Comparison of ENCODE assay signal across 20 cellular contexts in the genomic region with DNA sequence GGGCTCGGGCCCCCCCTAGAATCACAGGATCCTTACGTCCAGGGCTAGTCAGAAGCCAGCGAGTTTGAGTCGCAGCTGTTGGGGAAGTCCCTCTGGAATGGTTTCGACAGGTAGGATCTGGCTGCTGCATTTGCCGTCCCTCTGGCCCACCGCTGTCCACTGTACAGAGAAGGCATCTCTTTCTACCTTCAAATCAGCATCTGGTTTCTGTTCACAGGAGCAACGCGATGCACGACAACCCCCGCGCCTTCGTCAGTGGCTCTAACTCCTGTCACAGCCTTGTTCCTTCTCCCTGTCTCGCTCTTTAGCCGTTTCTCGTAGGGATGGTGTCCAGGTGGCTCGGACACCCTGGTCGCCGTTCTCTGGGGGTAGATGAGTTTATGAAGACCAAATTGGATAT. TPM values are rescaled to one million over a fixed set of nuclear protein-coding genes. Genes with fewer than 3 reads are reported as not detected.
DNase-seq lines count a peak whose midpoint lies in the region; ATAC-seq and TF ChIP-seq lines count a peak whose summit lies in the region.
"Had no signal": no experiment of that assay in that cellular context is flagged by ENCODE, and none has a peak within 500 bp of the region (broad histone marks: within the 10 kb centered on the region; RNA-seq: fewer than 3 reads in every experiment).

No MANE protein-coding gene starts in this region.

- peak overlapping the region; percentile 56 for H3K9ac ChIP-seq in adipocyte (ENCODE audit: low read length)

- H3K27ac Mint-ChIP-seq in neural crest cell (ENCODE audit: unreplicated experiment): peak overlapping the region; percentile 63
- H3K27ac Mint-ChIP-seq: T-cell had no signal

- H3K36me3 ChIP-seq in adipocyte (ENCODE audit: control insufficient read depth, insufficient read depth, low read length, severe bottlenecking) (no peaks in the 10 kb centered on the region), tibial artery (no peaks in the 10 kb centered on the region)
- H3K36me3 ChIP-seq: BE2C had no signal

- ATAC-seq in HG02678 (IDR thresholded peaks at IDR 0.05; ENCODE audit: unreplicated experiment): no peak
- ATAC-seq: T-cell had no signal

- H3K9me3 ChIP-seq in adipocyte (ENCODE audit: control insufficient read depth, low read length): no peaks in the 10 kb centered on the region
- no peaks in the 10 kb centered on the region for H3K9me3 ChIP-seq in tibial artery
- H3K9me3 ChIP-seq: BE2C had no signal

- no peak for TF ChIP-seq CTCF in coronary artery (IDR thresholded peaks at IDR 0.05)
- no peak for TF ChIP-seq CTCF in neural crest cell (conservative IDR thresholded peaks at IDR 0.05)
- TF ChIP-seq CTCF in tibial artery (IDR thresholded peaks at IDR 0.05): no peak

- peak overlapping the region; percentile 26 for H3K4me3 ChIP-seq in adipocyte (ENCODE audit: low read length)
- peak overlapping the region; percentile 2 for H3K4me3 ChIP-seq in coronary artery
- no peak overlapping the region for H3K4me3 ChIP-seq in tibial artery
- H3K4me3 ChIP-seq: lung, smooth muscle cell had no signal

- H3K4me1 ChIP-seq in adipocyte (ENCODE audit: control insufficient read depth, insufficient read depth, low read length): peaks cover 53% of the 10 kb centered on the region
- H3K4me1 ChIP-seq in tibial artery: peaks cover 0 to 58% (median 38%) of the 10 kb centered on the region in 4 donors
- H3K4me1 ChIP-seq: BE2C had no signal

- H3K4me1 Mint-ChIP-seq in neural crest cell: no peaks in the 10 kb centered on the region

- no peak for DNase-seq in adipocyte (ENCODE audit: low read depth)
- no peak for DNase-seq in coronary artery (ENCODE audit: low spot score)
- no peak for DNase-seq in neural crest cell (ENCODE audit: low read depth, low spot score)
- DNase-seq in tibial artery: no peak
- DNase-seq in DMS153 (lab: John Stamatoyannopoulos, UW): no peak
- no peak for DNase-seq in hippocampal formation (lab: John Stamatoyannopoulos, UW)
- DNase-seq: activated CD4-positive, alpha-beta T cell treated with anti-CD3 and anti-CD28 coated beads, Interleukin-2, amount 50 U/mL, for 48 hours; activated naive CD4-positive, alpha-beta T cell; activated T-cell treated with anti-CD3 and anti-CD28 coated beads for 4 hours; BE2C; cortex of kidney; GF-D8; NCI-H2029; NCI-H510A treated with DMSO at 0.1 percent for 48 hours; T-cell had no signal

- no peaks in the 10 kb centered on the region for H3K9me3 Mint-ChIP-seq in neural crest cell
- H3K9me3 Mint-ChIP-seq: T-cell had no signal

- H3K27me3 Mint-ChIP-seq in neural crest cell (ENCODE audit: low read depth): no peaks in the 10 kb centered on the region
- H3K27me3 Mint-ChIP-seq: T-cell had no signal

- H3K27ac ChIP-seq in coronary artery (peak overlapping the region; percentile 81 to 97), tibial artery (peak overlapping the region; percentile 78 to 81)
- H3K27ac ChIP-seq: HL-60, VCaP had no signal

- no peak overlapping the region for H3K4me3 Mint-ChIP-seq in neural crest cell
- H3K4me3 Mint-ChIP-seq: T-cell had no signal

- intact Hi-C loops in tibial artery (cut with DNase I; ENCODE audit: low total_unique reads): no loop called here

- no peaks in the 10 kb centered on the region for H3K27me3 ChIP-seq in adipocyte (replicated peaks; ENCODE audit: control insufficient read depth, insufficient read depth, low read length)
- no peaks in the 10 kb centered on the region for H3K27me3 ChIP-seq in tibial artery
- H3K27me3 ChIP-seq: BE2C had no signal

- H3K36me3 Mint-ChIP-seq in neural crest cell (ENCODE audit: low read depth): peaks cover 3% of the 10 kb centered on the region

RNA-seq across cellular contexts. Expression of a gene that starts 11.2 kb away (rescaled TPM):
- 36.7 and 39.3 TPM in 2 replicates for total RNA-seq in neural crest cell

Comparison
In these comparisons a context has a peak if more than half of its experiments do, and no peak if none do; other contexts are left out.
1. H3K4me3 ChIP-seq: peak in adipocyte (single experiment) and coronary artery (single experiment); none in tibial artery (0 of 2).